1 cellular context compared by ENCODE assay signal in the genomic region with DNA sequence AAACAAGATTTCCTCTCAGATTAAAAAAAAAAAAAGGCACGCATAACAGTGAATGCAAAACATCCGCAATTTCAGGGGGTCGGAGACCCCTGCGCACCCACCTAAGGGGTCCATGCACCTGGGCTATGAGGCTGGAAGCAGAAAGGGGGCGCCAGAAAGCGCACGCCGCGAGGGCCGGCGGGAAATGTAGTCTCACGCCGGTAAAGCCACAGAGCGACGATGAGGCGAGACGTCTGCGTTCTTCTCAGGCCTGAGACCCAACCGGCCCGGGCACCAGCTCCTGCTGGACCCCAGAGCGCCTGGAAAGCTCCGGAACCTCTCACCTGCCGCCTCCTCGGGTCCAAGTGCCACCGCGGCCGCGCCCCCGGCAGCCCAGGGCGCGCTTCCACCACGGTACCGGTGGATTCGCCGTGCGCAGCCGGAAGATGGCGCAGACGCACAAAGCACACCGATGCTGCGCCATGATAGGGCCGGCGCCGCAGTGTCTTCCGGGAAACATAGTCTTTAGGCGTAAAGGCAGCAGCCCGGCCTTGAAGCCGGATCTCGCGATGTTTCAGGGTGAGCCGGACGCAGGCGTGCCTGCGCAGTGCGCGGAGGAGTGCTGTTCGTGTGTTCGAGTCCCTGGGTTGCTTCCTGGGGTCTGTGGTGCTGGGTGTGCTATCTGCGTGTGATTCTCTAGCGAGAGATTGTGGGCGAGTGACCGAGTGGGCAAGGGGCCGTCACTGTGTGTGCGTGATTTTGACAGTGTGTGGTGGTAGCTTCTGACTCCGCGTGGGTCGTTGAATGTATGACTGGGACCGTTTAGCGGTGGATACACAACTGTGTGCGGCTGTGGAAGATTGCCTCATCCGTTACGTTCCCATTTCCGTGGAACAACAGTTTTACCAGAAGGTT.
TF ChIP-seq lines count a peak whose summit lies in the region.

Gene ZNF582, minus strand, starts transcription at position 416 of the 894 bp plus-strand sequence. CDS start 1,782 bp downstream, outside the sequence.

TF ChIP-seq in HepG2, 621 proteins besides CTCF, POLR2A, EP300 and RAD21 (continued from another document and continues in another):
- TF ChIP-seq ZNF276 (CRISPR knock-in tag; IDR thresholded peaks at IDR 0.05; ENCODE audit: low read depth), result 0 out of 2 replicates have a peak, but pooled peaks have one; percentile 64
- TF ChIP-seq, protein P1, sequence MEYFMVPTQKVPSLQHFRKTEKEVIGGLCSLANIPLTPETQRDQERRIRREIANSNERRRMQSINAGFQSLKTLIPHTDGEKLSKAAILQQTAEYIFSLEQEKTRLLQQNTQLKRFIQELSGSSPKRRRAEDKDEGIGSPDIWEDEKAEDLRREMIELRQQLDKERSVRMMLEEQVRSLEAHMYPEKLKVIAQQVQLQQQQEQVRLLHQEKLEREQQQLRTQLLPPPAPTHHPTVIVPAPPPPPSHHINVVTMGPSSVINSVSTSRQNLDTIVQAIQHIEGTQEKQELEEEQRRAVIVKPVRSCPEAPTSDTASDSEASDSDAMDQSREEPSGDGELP (IDR thresholded peaks at IDR 0.05; ENCODE audit: borderline replicate concordance, low read depth), result no peak
- no peak for TF ChIP-seq NKX3-1 (CRISPR knock-in tag; IDR thresholded peaks at IDR 0.05)
- TF ChIP-seq MYNN (CRISPR knock-in tag; IDR thresholded peaks at IDR 0.05; ENCODE audit: low read depth), result no peak
- TF ChIP-seq, protein P2, sequence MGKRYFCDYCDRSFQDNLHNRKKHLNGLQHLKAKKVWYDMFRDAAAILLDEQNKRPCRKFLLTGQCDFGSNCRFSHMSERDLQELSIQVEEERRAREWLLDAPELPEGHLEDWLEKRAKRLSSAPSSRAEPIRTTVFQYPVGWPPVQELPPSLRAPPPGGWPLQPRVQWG (CRISPR knock-in tag; IDR thresholded peaks at IDR 0.05; ENCODE audit: borderline replicate concordance, low read depth), result no peak
- TF ChIP-seq POLR2G (IDR thresholded peaks at IDR 0.05; ENCODE audit: low read depth, low read length), result peak; percentile 68
- no peak for TF ChIP-seq ATF1 (CRISPR knock-in tag; IDR thresholded peaks at IDR 0.05)
- TF ChIP-seq ZNF572 (CRISPR knock-in tag; IDR thresholded peaks at IDR 0.05), result no peak
- TF ChIP-seq SIX4 (CRISPR knock-in tag; IDR thresholded peaks at IDR 0.05), result no peak
- peak; percentile 85 for TF ChIP-seq HOXA3 (CRISPR knock-in tag; IDR thresholded peaks at IDR 0.05)
- no peak for TF ChIP-seq MAFG (CRISPR knock-in tag; IDR thresholded peaks at IDR 0.05)
- peak; percentile 46 for TF ChIP-seq ZNF781 (CRISPR knock-in tag; IDR thresholded peaks at IDR 0.05; ENCODE audit: borderline replicate concordance, not compliant biosample characterization)
- TF ChIP-seq FOXJ3 (CRISPR knock-in tag; IDR thresholded peaks at IDR 0.05; ENCODE audit: borderline replicate concordance), result no peak
- TF ChIP-seq TCF7L2 (IDR thresholded peaks at IDR 0.05; ENCODE audit: low read depth, low read length), result no peak
- TF ChIP-seq MTA1 (CRISPR knock-in tag; IDR thresholded peaks at IDR 0.05; ENCODE audit: borderline replicate concordance), result no peak; the same call in 1 of the 2 replicates
- TF ChIP-seq HNRNPLL (IDR thresholded peaks at IDR 0.05; ENCODE audit: low read depth, low read length, poor library complexity, severe bottlenecking), result peak; percentile 88
- TF ChIP-seq, protein P3, sequence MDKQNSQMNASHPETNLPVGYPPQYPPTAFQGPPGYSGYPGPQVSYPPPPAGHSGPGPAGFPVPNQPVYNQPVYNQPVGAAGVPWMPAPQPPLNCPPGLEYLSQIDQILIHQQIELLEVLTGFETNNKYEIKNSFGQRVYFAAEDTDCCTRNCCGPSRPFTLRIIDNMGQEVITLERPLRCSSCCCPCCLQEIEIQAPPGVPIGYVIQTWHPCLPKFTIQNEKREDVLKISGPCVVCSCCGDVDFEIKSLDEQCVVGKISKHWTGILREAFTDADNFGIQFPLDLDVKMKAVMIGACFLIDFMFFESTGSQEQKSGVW (CRISPR knock-in tag; IDR thresholded peaks at IDR 0.05; ENCODE audit: borderline replicate concordance), result no peak
- TF ChIP-seq POLR2AphosphoS2 (IDR thresholded peaks at IDR 0.05; ENCODE audit: low read depth, low read length), result no peak
- no peak for TF ChIP-seq HNF1A (IDR thresholded peaks at IDR 0.05; ENCODE audit: low read depth)
- TF ChIP-seq HNF1A (CRISPR knock-in tag; IDR thresholded peaks at IDR 0.05; ENCODE audit: borderline replicate concordance), result no peak
- TF ChIP-seq FOXM1 (CRISPR knock-in tag; IDR thresholded peaks at IDR 0.05), result no peak
- TF ChIP-seq TAF1 (CRISPR knock-in tag; IDR thresholded peaks at IDR 0.05), result peak; percentile 32; the same call in 1 of the 2 replicates
- TF ChIP-seq KLF12 (CRISPR knock-in tag; IDR thresholded peaks at IDR 0.05; ENCODE audit: borderline replicate concordance), result no peak
- no peak for TF ChIP-seq FOXO1 (CRISPR knock-in tag; IDR thresholded peaks at IDR 0.05)
- no peak for TF ChIP-seq ISX (CRISPR knock-in tag; conservative IDR thresholded peaks at IDR 0.05)
- TF ChIP-seq, protein P4, sequence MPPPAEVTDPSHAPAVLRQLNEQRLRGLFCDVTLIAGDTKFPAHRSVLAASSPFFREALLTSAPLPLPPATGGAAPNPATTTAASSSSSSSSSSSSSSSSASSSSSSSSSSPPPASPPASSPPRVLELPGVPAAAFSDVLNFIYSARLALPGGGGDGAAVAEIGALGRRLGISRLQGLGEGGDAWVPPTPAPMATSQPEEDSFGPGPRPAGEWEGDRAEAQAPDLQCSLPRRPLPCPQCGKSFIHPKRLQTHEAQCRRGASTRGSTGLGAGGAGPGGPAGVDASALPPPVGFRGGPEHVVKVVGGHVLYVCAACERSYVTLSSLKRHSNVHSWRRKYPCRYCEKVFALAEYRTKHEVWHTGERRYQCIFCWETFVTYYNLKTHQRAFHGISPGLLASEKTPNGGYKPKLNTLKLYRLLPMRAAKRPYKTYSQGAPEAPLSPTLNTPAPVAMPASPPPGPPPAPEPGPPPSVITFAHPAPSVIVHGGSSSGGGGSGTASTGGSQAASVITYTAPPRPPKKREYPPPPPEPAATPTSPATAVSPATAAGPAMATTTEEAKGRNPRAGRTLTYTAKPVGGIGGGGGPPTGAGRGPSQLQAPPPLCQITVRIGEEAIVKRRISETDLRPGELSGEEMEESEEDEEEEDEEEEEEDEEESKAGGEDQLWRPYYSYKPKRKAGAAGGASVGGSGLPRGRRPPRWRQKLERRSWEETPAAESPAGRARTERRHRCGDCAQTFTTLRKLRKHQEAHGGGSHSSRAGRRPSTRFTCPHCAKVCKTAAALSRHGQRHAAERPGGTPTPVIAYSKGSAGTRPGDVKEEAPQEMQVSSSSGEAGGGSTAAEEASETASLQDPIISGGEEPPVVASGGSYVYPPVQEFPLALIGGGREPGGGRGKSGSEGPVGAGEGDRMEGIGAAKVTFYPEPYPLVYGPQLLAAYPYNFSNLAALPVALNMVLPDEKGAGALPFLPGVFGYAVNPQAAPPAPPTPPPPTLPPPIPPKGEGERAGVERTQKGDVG (CRISPR knock-in tag; IDR thresholded peaks at IDR 0.05; ENCODE audit: borderline replicate concordance), result peak; percentile 50; the same call in 1 of the 2 replicates
- 0 out of 2 replicates have a peak, but pooled peaks have one; percentile 16 for TF ChIP-seq ZNF30 (CRISPR knock-in tag; IDR thresholded peaks at IDR 0.05)
- TF ChIP-seq PAWR (CRISPR knock-in tag; IDR thresholded peaks at IDR 0.05; ENCODE audit: borderline replicate concordance), result 0 out of 2 replicates have a peak, but pooled peaks have one; percentile 52
- TF ChIP-seq ZNF891 (CRISPR knock-in tag; IDR thresholded peaks at IDR 0.05), result peak; percentile 36; the same call in 1 of the 2 replicates
- TF ChIP-seq, protein P5, sequence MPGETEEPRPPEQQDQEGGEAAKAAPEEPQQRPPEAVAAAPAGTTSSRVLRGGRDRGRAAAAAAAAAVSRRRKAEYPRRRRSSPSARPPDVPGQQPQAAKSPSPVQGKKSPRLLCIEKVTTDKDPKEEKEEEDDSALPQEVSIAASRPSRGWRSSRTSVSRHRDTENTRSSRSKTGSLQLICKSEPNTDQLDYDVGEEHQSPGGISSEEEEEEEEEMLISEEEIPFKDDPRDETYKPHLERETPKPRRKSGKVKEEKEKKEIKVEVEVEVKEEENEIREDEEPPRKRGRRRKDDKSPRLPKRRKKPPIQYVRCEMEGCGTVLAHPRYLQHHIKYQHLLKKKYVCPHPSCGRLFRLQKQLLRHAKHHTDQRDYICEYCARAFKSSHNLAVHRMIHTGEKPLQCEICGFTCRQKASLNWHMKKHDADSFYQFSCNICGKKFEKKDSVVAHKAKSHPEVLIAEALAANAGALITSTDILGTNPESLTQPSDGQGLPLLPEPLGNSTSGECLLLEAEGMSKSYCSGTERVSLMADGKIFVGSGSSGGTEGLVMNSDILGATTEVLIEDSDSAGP (CRISPR knock-in tag; IDR thresholded peaks at IDR 0.05; ENCODE audit: borderline replicate concordance), result peak; percentile 45; the same call in 1 of the 2 replicates
- peak; percentile 40 for TF ChIP-seq AGO1 (IDR thresholded peaks at IDR 0.05; ENCODE audit: low read depth, low read length, poor library complexity, severe bottlenecking)
- TF ChIP-seq, protein P6, sequence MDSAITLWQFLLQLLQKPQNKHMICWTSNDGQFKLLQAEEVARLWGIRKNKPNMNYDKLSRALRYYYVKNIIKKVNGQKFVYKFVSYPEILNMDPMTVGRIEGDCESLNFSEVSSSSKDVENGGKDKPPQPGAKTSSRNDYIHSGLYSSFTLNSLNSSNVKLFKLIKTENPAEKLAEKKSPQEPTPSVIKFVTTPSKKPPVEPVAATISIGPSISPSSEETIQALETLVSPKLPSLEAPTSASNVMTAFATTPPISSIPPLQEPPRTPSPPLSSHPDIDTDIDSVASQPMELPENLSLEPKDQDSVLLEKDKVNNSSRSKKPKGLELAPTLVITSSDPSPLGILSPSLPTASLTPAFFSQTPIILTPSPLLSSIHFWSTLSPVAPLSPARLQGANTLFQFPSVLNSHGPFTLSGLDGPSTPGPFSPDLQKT (CRISPR knock-in tag; IDR thresholded peaks at IDR 0.05; ENCODE audit: borderline replicate concordance), result no peak
- TF ChIP-seq CSRNP1 (CRISPR knock-in tag; IDR thresholded peaks at IDR 0.05), result no peak
- TF ChIP-seq MIER2 (CRISPR knock-in tag; IDR thresholded peaks at IDR 0.05), result no peak
- TF ChIP-seq ZNF570 (CRISPR knock-in tag; IDR thresholded peaks at IDR 0.05; ENCODE audit: borderline replicate concordance), result no peak
- no peak for TF ChIP-seq TCF7 (IDR thresholded peaks at IDR 0.05; ENCODE audit: low read depth)
- no peak for TF ChIP-seq ZNF761 (CRISPR knock-in tag; conservative IDR thresholded peaks at IDR 0.05)
- TF ChIP-seq CEBPB (IDR thresholded peaks at IDR 0.05; ENCODE audit: borderline replicate concordance, low read depth, low read length), result no peak
- no peak for TF ChIP-seq TAF15 (IDR thresholded peaks at IDR 0.05; ENCODE audit: low read depth, low read length, poor library complexity, severe bottlenecking)
- TF ChIP-seq KAT2B (IDR thresholded peaks at IDR 0.05; ENCODE audit: borderline replicate concordance, low read depth, low read length), result no peak
- TF ChIP-seq ARNTL (CRISPR knock-in tag; IDR thresholded peaks at IDR 0.05), result no peak
- TF ChIP-seq ADNP (CRISPR knock-in tag; IDR thresholded peaks at IDR 0.05), result no peak; the same call in 1 of the 2 replicates
- no peak for TF ChIP-seq PITX1 (CRISPR knock-in tag; IDR thresholded peaks at IDR 0.05)
- no peak for TF ChIP-seq ZNF232 (CRISPR knock-in tag; IDR thresholded peaks at IDR 0.05; ENCODE audit: borderline replicate concordance)
- no peak for TF ChIP-seq ZNF644 (CRISPR knock-in tag; IDR thresholded peaks at IDR 0.05; ENCODE audit: low read depth)
- no peak for TF ChIP-seq ZSCAN9 (CRISPR knock-in tag; IDR thresholded peaks at IDR 0.05; ENCODE audit: borderline replicate concordance)
